Comparison of ENCODE assay signal across 1 cellular context in genomic region chr1:157367091-157367739, GRCh38.
TF ChIP-seq lines count a peak whose summit lies in the region.

No MANE protein-coding gene starts in this region.

TF ChIP-seq in K562, 482 proteins besides CTCF, POLR2A, EP300 and RAD21 (continued from another document and continues in another):
- TF ChIP-seq SFPQ (IDR thresholded peaks at IDR 0.05; ENCODE audit: low read depth, low read length): no peak
- TF ChIP-seq TSHZ1 (CRISPR knock-in tag; IDR thresholded peaks at IDR 0.05): no peak
- no peak for TF ChIP-seq CBX1 (IDR thresholded peaks at IDR 0.05; ENCODE audit: low read depth)
- no peak for TF ChIP-seq U2AF1 (optimal IDR thresholded peaks at IDR 0.05; ENCODE audit: low read depth, low read length)
- peak; percentile 55 for TF ChIP-seq RBBP5 (IDR thresholded peaks at IDR 0.05; ENCODE audit: borderline replicate concordance, insufficient read depth, low read length, poor library complexity, severe bottlenecking)
- no peak for TF ChIP-seq NCOA6 (IDR thresholded peaks at IDR 0.05)
- TF ChIP-seq ZNF184 (CRISPR knock-in tag; IDR thresholded peaks at IDR 0.05): no peak
- no peak for TF ChIP-seq RFX5 (IDR thresholded peaks at IDR 0.05; ENCODE audit: low read depth, low read length)
- TF ChIP-seq RBFOX2 (IDR thresholded peaks at IDR 0.05; ENCODE audit: low read depth, low read length): 0 out of 2 replicates have a peak, but pooled peaks have one; percentile 30
- no peak for TF ChIP-seq HDAC1 (IDR thresholded peaks at IDR 0.05)
- TF ChIP-seq ZNF644 (tag; IDR thresholded peaks at IDR 0.05; ENCODE audit: low read depth): 0 out of 2 replicates have a peak, but pooled peaks have one; percentile 6
- TF ChIP-seq OTX1 (CRISPR knock-in tag; IDR thresholded peaks at IDR 0.05): peak; percentile 45; the same call in 1 of the 2 replicates
- TF ChIP-seq ZNF146 (CRISPR knock-in tag; IDR thresholded peaks at IDR 0.05; ENCODE audit: unreplicated experiment): no peak
- TF ChIP-seq PHB (CRISPR knock-in tag; IDR thresholded peaks at IDR 0.05): no peak
- no peak for TF ChIP-seq NR2C1 (IDR thresholded peaks at IDR 0.05)
- TF ChIP-seq NR2C1 (tag; IDR thresholded peaks at IDR 0.05): no peak
- TF ChIP-seq HIVEP1 (CRISPR knock-in tag; IDR thresholded peaks at IDR 0.05): peak; percentile 19; the same call in 1 of the 2 replicates
- TF ChIP-seq NFRKB (IDR thresholded peaks at IDR 0.05; ENCODE audit: low read depth): no peak
- TF ChIP-seq HES1 (IDR thresholded peaks at IDR 0.05; ENCODE audit: low read depth): no peak
- peak; percentile 25; the same call in 1 of the 2 replicates for TF ChIP-seq ZNF197 (CRISPR knock-in tag; IDR thresholded peaks at IDR 0.05; ENCODE audit: low read depth)
- no peak for TF ChIP-seq FOXK1 (CRISPR knock-in tag; IDR thresholded peaks at IDR 0.05; ENCODE audit: borderline replicate concordance)
- no peak for TF ChIP-seq MCM2 (IDR thresholded peaks at IDR 0.05; ENCODE audit: low read depth)
- TF ChIP-seq MLLT1 (IDR thresholded peaks at IDR 0.05): peak in 1 of 2 experiments; percentile 55; a peak in 1 of 4 replicates
- TF ChIP-seq ZNF232 (CRISPR knock-in tag; IDR thresholded peaks at IDR 0.05): no peak
- TF ChIP-seq ZNF212 (CRISPR knock-in tag; IDR thresholded peaks at IDR 0.05): no peak
- no peak for TF ChIP-seq NFE2L1 (tag; IDR thresholded peaks at IDR 0.05; ENCODE audit: borderline replicate concordance, low read depth)
- TF ChIP-seq CXXC5 (CRISPR knock-in tag; IDR thresholded peaks at IDR 0.05): peak; percentile 34; the same call in 1 of the 2 replicates
- TF ChIP-seq ZNF436 (CRISPR knock-in tag; IDR thresholded peaks at IDR 0.05): no peak
- peak; percentile 29; the same call in 1 of the 2 replicates for TF ChIP-seq ESRRA (IDR thresholded peaks at IDR 0.05; ENCODE audit: borderline replicate concordance, low read depth)
- no peak for TF ChIP-seq ESRRB (CRISPR knock-in tag; IDR thresholded peaks at IDR 0.05; ENCODE audit: borderline replicate concordance)
- TF ChIP-seq USF1 (CRISPR knock-in tag; IDR thresholded peaks at IDR 0.05): no peak
- no peak; the same call in 1 of the 2 replicates for TF ChIP-seq TCF3 (CRISPR knock-in tag; IDR thresholded peaks at IDR 0.05)
- no peak for TF ChIP-seq CBX8 (IDR thresholded peaks at IDR 0.05; ENCODE audit: borderline replicate concordance, extremely low read depth, low read depth, low read length, poor library complexity, severe bottlenecking)
- TF ChIP-seq ATF4 (CRISPR knock-in tag; IDR thresholded peaks at IDR 0.05): 0 out of 2 replicates have a peak, but pooled peaks have one; percentile 54
- 0 out of 4 replicates have a peak, but pooled peaks of 1 of the 2 experiments have one; percentile 49 for TF ChIP-seq TEAD1 (CRISPR knock-in tag; IDR thresholded peaks at IDR 0.05)
- peak; percentile 40; the same call in 1 of the 2 replicates for TF ChIP-seq LEF1 (IDR thresholded peaks at IDR 0.05)
- TF ChIP-seq NCOR1 (IDR thresholded peaks at IDR 0.05): 0 out of 2 replicates have a peak, but pooled peaks have one; percentile 9
- 0 out of 2 replicates have a peak, but pooled peaks have one; percentile 7 for TF ChIP-seq SMC3 (conservative IDR thresholded peaks at IDR 0.05; ENCODE audit: insufficient read depth, low read depth, low read length)
- TF ChIP-seq MIER1 (IDR thresholded peaks at IDR 0.05; ENCODE audit: low read depth): no peak
- 0 out of 2 replicates have a peak, but pooled peaks have one; percentile 17 for TF ChIP-seq ZNF766 (CRISPR knock-in tag; conservative IDR thresholded peaks at IDR 0.05)
- no peak for TF ChIP-seq SUPT5H (IDR thresholded peaks at IDR 0.05)
- TF ChIP-seq CCNT2 (IDR thresholded peaks at IDR 0.05; ENCODE audit: borderline replicate concordance, extremely low read depth, insufficient read length, low read depth, low read length): peak; percentile 15
- TF ChIP-seq DMBX1 (CRISPR knock-in tag; IDR thresholded peaks at IDR 0.05; ENCODE audit: borderline replicate concordance): peak; percentile 51; the same call in 1 of the 2 replicates
- TF ChIP-seq HDAC3 (IDR thresholded peaks at IDR 0.05; ENCODE audit: borderline replicate concordance, partially characterized antibody): no peak
- TF ChIP-seq IRF9 (tag; IDR thresholded peaks at IDR 0.05): no peak
- TF ChIP-seq ZKSCAN1 (IDR thresholded peaks at IDR 0.05; ENCODE audit: low read depth, low read length): no peak
- TF ChIP-seq NFE2 (IDR thresholded peaks at IDR 0.05; ENCODE audit: low read depth): no peak
- TF ChIP-seq ZNF449 (CRISPR knock-in tag; IDR thresholded peaks at IDR 0.05): 0 out of 2 replicates have a peak, but pooled peaks have one; percentile 34
- no peak for TF ChIP-seq ELF2 (CRISPR knock-in tag; IDR thresholded peaks at IDR 0.05)
- TF ChIP-seq ZNF780A (CRISPR knock-in tag; IDR thresholded peaks at IDR 0.05): no peak
- TF ChIP-seq STAT5A (IDR thresholded peaks at IDR 0.05; ENCODE audit: borderline replicate concordance, low read length): no peak
- 0 out of 2 replicates have a peak, but pooled peaks have one; percentile 10 for TF ChIP-seq HEY1 (CRISPR knock-in tag; IDR thresholded peaks at IDR 0.05; ENCODE audit: borderline replicate concordance)
- TF ChIP-seq GTF3C2 (IDR thresholded peaks at IDR 0.05; ENCODE audit: borderline replicate concordance, extremely low read depth, insufficient read length): no peak
- no peak; the same call in 1 of the 2 replicates for TF ChIP-seq EGR1 (conservative IDR thresholded peaks at IDR 0.05)
